20 cellular contexts compared by ENCODE assay signal in genomic region chr1:100363831-100364230, GRCh38. TPM values are rescaled to one million over a fixed set of nuclear protein-coding genes. Genes with fewer than 3 reads are reported as not detected.
DNase-seq lines count a peak whose midpoint lies in the region; ATAC-seq, FAIRE-seq and TF ChIP-seq lines count a peak whose summit lies in the region.
"Had no signal": no experiment of that assay in that cellular context is flagged by ENCODE, and none has a peak within 500 bp of the region (broad histone marks: within the 10 kb centered on the region; RNA-seq: fewer than 3 reads in every experiment).

No MANE protein-coding gene starts in this region.

- H3K36me3 ChIP-seq in CD8-positive, alpha-beta T cell (ENCODE audit: insufficient read depth, low read length), result peaks cover 14% of the 10 kb centered on the region
- H3K36me3 ChIP-seq: HAP-1 had no signal

- no peaks in the 10 kb centered on the region for H3K9me3 ChIP-seq in CD8-positive, alpha-beta T cell (ENCODE audit: low read length)
- no peaks in the 10 kb centered on the region for H3K9me3 ChIP-seq in T-helper 17 cell (ENCODE audit: control insufficient read depth, low read length, poor library complexity, severe bottlenecking)
- H3K9me3 ChIP-seq: HAP-1 had no signal

- H3K27ac ChIP-seq in CD8-positive, alpha-beta T cell (ENCODE audit: low read depth, low read length), result no peak overlapping the region
- H3K27ac ChIP-seq in foreskin keratinocyte, result no peak overlapping the region
- H3K27ac ChIP-seq: BLaER1, C4-2B had no signal

- peaks cover 4% of the 10 kb centered on the region for H3K9me3 Mint-ChIP-seq in activated naive CD4-positive, alpha-beta T cell treated with anti-CD3 and anti-CD28 coated beads, Interleukin-2, amount 50 U/mL, for 24 hours
- no peaks in the 10 kb centered on the region for H3K9me3 Mint-ChIP-seq in activated naive CD4-positive, alpha-beta T cell treated with anti-CD3 and anti-CD28 coated beads for 36 hours
- peaks cover 2% of the 10 kb centered on the region for H3K9me3 Mint-ChIP-seq in CD8-positive, alpha-beta T cell
- no peaks in the 10 kb centered on the region for H3K9me3 Mint-ChIP-seq in stimulated activated effector memory CD8-positive, alpha-beta T cell treated with anti-CD3 and anti-CD28 coated beads, Interleukin-12 subunit alpha, Interleukin-12 subunit beta, amount 100 ng/mL, for 72 hours
- H3K9me3 Mint-ChIP-seq: HFFc6 had no signal

- no peak for ATAC-seq in CD8-positive, alpha-beta T cell
- ATAC-seq in T-helper 17 cell, result no peak
- no peak for ATAC-seq in stimulated activated effector memory CD8-positive, alpha-beta T cell treated with anti-CD3 and anti-CD28 coated beads, Interleukin-12 subunit alpha, Interleukin-12 subunit beta, amount 100 ng/mL, for 72 hours
- no peak for ATAC-seq in foreskin keratinocyte

- CTCF ChIA-PET in activated naive CD4-positive, alpha-beta T cell treated with anti-CD3 and anti-CD28 coated beads for 36 hours (lab: Charles Lee), result interaction anchor here (1.0 kb wide), 1 partner anchor 92 kb away, joined by 4 read pairs; no protein-coding TSS in a partner anchor
- CTCF ChIA-PET in CD8-positive, alpha-beta T cell (lab: Charles Lee), result interaction anchor here (1.3 kb wide), 1 partner anchor 92 kb away, joined by 6 read pairs; no protein-coding TSS in a partner anchor

- H3K4me1 Mint-ChIP-seq in activated naive CD4-positive, alpha-beta T cell treated with anti-CD3 and anti-CD28 coated beads, Interleukin-2, amount 50 U/mL, for 24 hours, result peaks cover 86% of the 10 kb centered on the region
- peaks cover 72% of the 10 kb centered on the region for H3K4me1 Mint-ChIP-seq in activated naive CD4-positive, alpha-beta T cell treated with anti-CD3 and anti-CD28 coated beads for 36 hours (ENCODE audit: low read depth)
- peaks cover 86% of the 10 kb centered on the region for H3K4me1 Mint-ChIP-seq in CD8-positive, alpha-beta T cell (ENCODE audit: low read depth)
- peaks cover 67% of the 10 kb centered on the region for H3K4me1 Mint-ChIP-seq in T-helper 17 cell
- peaks cover 50% of the 10 kb centered on the region for H3K4me1 Mint-ChIP-seq in stimulated activated effector memory CD8-positive, alpha-beta T cell treated with anti-CD3 and anti-CD28 coated beads, Interleukin-12 subunit alpha, Interleukin-12 subunit beta, amount 100 ng/mL, for 72 hours

- no peaks in the 10 kb centered on the region for H3K27me3 Mint-ChIP-seq in activated naive CD4-positive, alpha-beta T cell treated with anti-CD3 and anti-CD28 coated beads, Interleukin-2, amount 50 U/mL, for 24 hours
- H3K27me3 Mint-ChIP-seq in activated naive CD4-positive, alpha-beta T cell treated with anti-CD3 and anti-CD28 coated beads for 36 hours (ENCODE audit: low read depth), result no peaks in the 10 kb centered on the region
- H3K27me3 Mint-ChIP-seq in CD8-positive, alpha-beta T cell (ENCODE audit: low read depth), result no peaks in the 10 kb centered on the region
- no peaks in the 10 kb centered on the region for H3K27me3 Mint-ChIP-seq in T-helper 17 cell
- H3K27me3 Mint-ChIP-seq: CD4-positive, CD25-positive, alpha-beta regulatory T cell had no signal

- no peak overlapping the region for H3K4me3 Mint-ChIP-seq in activated naive CD4-positive, alpha-beta T cell treated with anti-CD3 and anti-CD28 coated beads, Interleukin-2, amount 50 U/mL, for 24 hours
- H3K4me3 Mint-ChIP-seq in activated naive CD4-positive, alpha-beta T cell treated with anti-CD3 and anti-CD28 coated beads for 36 hours, result no peak overlapping the region
- no peak overlapping the region for H3K4me3 Mint-ChIP-seq in CD8-positive, alpha-beta T cell
- no peak overlapping the region for H3K4me3 Mint-ChIP-seq in T-helper 17 cell
- H3K4me3 Mint-ChIP-seq in stimulated activated effector memory CD8-positive, alpha-beta T cell treated with anti-CD3 and anti-CD28 coated beads, Interleukin-12 subunit alpha, Interleukin-12 subunit beta, amount 100 ng/mL, for 72 hours, result peak overlapping the region; percentile 53
- H3K4me3 Mint-ChIP-seq: HFFc6 had no signal

- no peak overlapping the region for H3K4me3 ChIP-seq in CD8-positive, alpha-beta T cell (ENCODE audit: low read depth, low read length)
- H3K4me3 ChIP-seq: BLaER1, HAP-1 had no signal

- no peak for TF ChIP-seq CTCF in CD8-positive, alpha-beta T cell (IDR thresholded peaks at IDR 0.05)
- TF ChIP-seq CTCF in foreskin keratinocyte (conservative IDR thresholded peaks at IDR 0.05), result no peak

- POLR2A ChIA-PET in CD8-positive, alpha-beta T cell (lab: Charles Lee), result interaction anchor here (0.6 to 1.2 kb wide), 2 partner anchors 10 to 24 kb away, joined by 3 to 4 read pairs; no protein-coding TSS in a partner anchor

- intact Hi-C loops in activated naive CD4-positive, alpha-beta T cell treated with anti-CD3 and anti-CD28 coated beads for 36 hours (cut with micrococcal nuclease), result no loop called here
- intact Hi-C loops in CD8-positive, alpha-beta T cell (cut with DNase I, micrococcal nuclease), result loop anchor here in 1 of 2 experiments (2.0 kb wide), 1 partner anchor 15 kb away; no protein-coding TSS in a partner anchor

- peak overlapping the region; percentile 33 for H3K27ac Mint-ChIP-seq in activated naive CD4-positive, alpha-beta T cell treated with anti-CD3 and anti-CD28 coated beads, Interleukin-2, amount 50 U/mL, for 24 hours
- no peak overlapping the region for H3K27ac Mint-ChIP-seq in activated naive CD4-positive, alpha-beta T cell treated with anti-CD3 and anti-CD28 coated beads for 36 hours
- H3K27ac Mint-ChIP-seq in CD8-positive, alpha-beta T cell, result peak overlapping the region; percentile 42
- peak overlapping the region; percentile 74 for H3K27ac Mint-ChIP-seq in T-helper 17 cell
- H3K27ac Mint-ChIP-seq in stimulated activated effector memory CD8-positive, alpha-beta T cell treated with anti-CD3 and anti-CD28 coated beads, Interleukin-12 subunit alpha, Interleukin-12 subunit beta, amount 100 ng/mL, for 72 hours, result peak overlapping the region; percentile 20
- H3K27ac Mint-ChIP-seq: HFFc6 had no signal

- H3K36me3 Mint-ChIP-seq in activated naive CD4-positive, alpha-beta T cell treated with anti-CD3 and anti-CD28 coated beads, Interleukin-2, amount 50 U/mL, for 24 hours, result peaks cover 25% of the 10 kb centered on the region
- peaks cover 21% of the 10 kb centered on the region for H3K36me3 Mint-ChIP-seq in activated naive CD4-positive, alpha-beta T cell treated with anti-CD3 and anti-CD28 coated beads for 36 hours (ENCODE audit: low read depth)
- peaks cover 74% of the 10 kb centered on the region for H3K36me3 Mint-ChIP-seq in CD8-positive, alpha-beta T cell
- H3K36me3 Mint-ChIP-seq in T-helper 17 cell (ENCODE audit: low read depth), result peaks cover 17% of the 10 kb centered on the region
- peaks cover 42% of the 10 kb centered on the region for H3K36me3 Mint-ChIP-seq in stimulated activated effector memory CD8-positive, alpha-beta T cell treated with anti-CD3 and anti-CD28 coated beads, Interleukin-12 subunit alpha, Interleukin-12 subunit beta, amount 100 ng/mL, for 72 hours

- no peaks in the 10 kb centered on the region for H3K27me3 ChIP-seq in CD8-positive, alpha-beta T cell (ENCODE audit: insufficient read depth, low read length)
- no peaks in the 10 kb centered on the region for H3K27me3 ChIP-seq in foreskin keratinocyte
- H3K27me3 ChIP-seq: BLaER1 had no signal

- DNase-seq in activated naive CD4-positive, alpha-beta T cell treated with anti-CD3 and anti-CD28 coated beads for 36 hours, result no peak
- DNase-seq in CD8-positive, alpha-beta T cell, result no peak
- DNase-seq in T-helper 17 cell (no peak), DMS79 (lab: John Stamatoyannopoulos, UW) (no peak), urothelium cell line (ENCODE audit: low spot score) (no peak), foreskin keratinocyte (no peak)
- no peak for DNase-seq in stimulated activated effector memory CD8-positive, alpha-beta T cell treated with anti-CD3 and anti-CD28 coated beads, Interleukin-12 subunit alpha, Interleukin-12 subunit beta, amount 100 ng/mL, for 72 hours (ENCODE audit: low spot score in 2 of 2)
- DNase-seq: Calu3; CD4-positive, CD25-positive, alpha-beta regulatory T cell; COR-L47; DMS53; DND-41; GOT3; HFFc6 had no signal

- FAIRE-seq in urothelium cell line (lab: Jason Lieb, UNC), result no peak
- FAIRE-seq: GM12892, H54 had no signal

- peaks cover 49% of the 10 kb centered on the region for H3K4me1 ChIP-seq in CD8-positive, alpha-beta T cell (ENCODE audit: insufficient read depth, low read length)
- no peaks in the 10 kb centered on the region for H3K4me1 ChIP-seq in foreskin keratinocyte

RNA-seq across cellular contexts. Expression of gene CDC14A, which starts 11.5 kb away (rescaled TPM):
- total RNA-seq in activated naive CD4-positive, alpha-beta T cell treated with anti-CD3 and anti-CD28 coated beads for 36 hours, result 10 to 100 TPM; 10.1 to 13.1 TPM
- total RNA-seq in CD8-positive, alpha-beta T cell, result 100 to 1,000 TPM; 136 to 144 TPM
- 100 to 1,000 TPM; 186 to 281 TPM for total RNA-seq in T-helper 17 cell
- 2.6 and 3.1 TPM in 2 replicates for total RNA-seq in foreskin keratinocyte
- 0.58 TPM in 2 replicates for polyA plus RNA-seq in foreskin keratinocyte

Comparison
In these comparisons a context has a peak if more than half of its experiments do, and no peak if none do; other contexts are left out.
1. RNA of gene CDC14A, which starts 11.5 kb away (total RNA-seq): 186 to 281 TPM in T-helper 17 cell and 136 to 144 TPM in CD8-positive, alpha-beta T cell; 10.1 to 13.1 TPM in activated naive CD4-positive, alpha-beta T cell treated with anti-CD3 and anti-CD28 coated beads for 36 hours and 2.6 to 3.1 TPM in foreskin keratinocyte; every median in the first group is over 4 times any median in the second.